ENCODE assay signal across 31 cellular contexts in genomic region chr10:70137927-70138883, GRCh38. TPM values are rescaled to one million over a fixed set of nuclear protein-coding genes. Genes with fewer than 3 reads are reported as not detected.
DNase-seq lines count a peak whose midpoint lies in the region; ATAC-seq and TF ChIP-seq lines count a peak whose summit lies in the region.
"Had no signal": no experiment of that assay in that cellular context is flagged by ENCODE, and none has a peak within 500 bp of the region (broad histone marks: within the 10 kb centered on the region; RNA-seq: fewer than 3 reads in every experiment).

No MANE protein-coding gene starts in this region.

- H3K4me1 Mint-ChIP-seq in MCF 10A (ENCODE audit: insufficient read depth, unreplicated experiment) = peaks cover 20% of the 10 kb centered on the region
- H3K4me1 Mint-ChIP-seq in effector memory CD8-positive, alpha-beta T cell (ENCODE audit: low read depth in 2 of 2) = peaks cover 20 to 30% of the 10 kb centered on the region in 2 donors
- H3K4me1 Mint-ChIP-seq in H9 = peaks cover 7 to 8% of the 10 kb centered on the region in 2 experiments
- peaks cover 8% of the 10 kb centered on the region for H3K4me1 Mint-ChIP-seq in activated T-cell treated with anti-CD3 and anti-CD28 coated beads, Interleukin-2, amount 50 U/mL, for 4 hours (ENCODE audit: low read depth)
- H3K4me1 Mint-ChIP-seq: activated CD4-positive, alpha-beta T cell treated with anti-CD3 and anti-CD28 coated beads, Interleukin-2, amount 10 ng/mL, durations not matched to agents 24 days and 14 days had no signal

- H3K27me3 Mint-ChIP-seq in MCF 10A (ENCODE audit: insufficient read depth, unreplicated experiment) = no peaks in the 10 kb centered on the region
- no peaks in the 10 kb centered on the region for H3K27me3 Mint-ChIP-seq in effector memory CD8-positive, alpha-beta T cell
- peaks cover 11% of the 10 kb centered on the region for H3K27me3 Mint-ChIP-seq in H9 (ENCODE audit: low read depth)
- H3K27me3 Mint-ChIP-seq in activated T-cell treated with anti-CD3 and anti-CD28 coated beads, Interleukin-2, amount 50 U/mL, for 4 hours (ENCODE audit: low read depth) = no peaks in the 10 kb centered on the region
- H3K27me3 Mint-ChIP-seq: activated CD8-positive, alpha-beta memory T cell treated with anti-CD3 and anti-CD28 coated beads, Interleukin-2, amount 10 ng/mL, durations not matched to agents 7 days and 5 days; natural killer cell treated with Interleukin-12 subunit alpha and Interleukin-12 subunit beta and Interleukin-15 and Interleukin-18, amount 100 ng/mL, for 72 hours had no signal

- BruUV-seq in MCF 10A (replicated peaks; lab: Mats Ljungman, UMichigan) (no TSS peak), mammary epithelial cell (replicated peaks; lab: Mats Ljungman, UMichigan) (no TSS peak)

- no peaks in the 10 kb centered on the region for H3K9me3 Mint-ChIP-seq in MCF 10A (ENCODE audit: unreplicated experiment)
- no peaks in the 10 kb centered on the region for H3K9me3 Mint-ChIP-seq in effector memory CD8-positive, alpha-beta T cell
- H3K9me3 Mint-ChIP-seq in H9 = no peaks in the 10 kb centered on the region
- H3K9me3 Mint-ChIP-seq in activated T-cell treated with anti-CD3 and anti-CD28 coated beads, Interleukin-2, amount 50 U/mL, for 4 hours = no peaks in the 10 kb centered on the region
- H3K9me3 Mint-ChIP-seq: activated CD4-positive, alpha-beta T cell treated with anti-CD3 and anti-CD28 coated beads, Interleukin-2, amount 10 ng/mL, durations not matched to agents 24 days and 14 days; activated naive CD4-positive, alpha-beta T cell treated with anti-CD3 and anti-CD28 coated beads, Interleukin-2, amount 10 ng/mL, durations not matched to agents 7 days and 5 days; activated T-helper 1 cell treated with anti-CD3 and anti-CD28 coated beads, Interleukin-12 subunit alpha, Interleukin-12 subunit beta, Interleukin-2, Interleukin-4 antibody, amounts not matched to agents 30 ng/mL and 10 ng/mL and 1 ng/mL, durations not matched to agents 14 hours and 24 hours and 36 hours; CD8-positive, alpha-beta T cell; mesothelial cell of epicardium; natural killer cell treated with Interleukin-12 subunit alpha and Interleukin-12 subunit beta and Interleukin-15 and Interleukin-18, amount 100 ng/mL, for 72 hours; T-helper 2 cell treated with Interferon-gamma antibody and Interleukin-4, amounts not matched to agents 5 μg/mL and 100 μg/mL, for 36 hours had no signal

- H3K14ac ChIP-seq in neuronal stem cell (ENCODE audit: low read length) = no peak overlapping the region
- H3K14ac ChIP-seq in H9 (ENCODE audit: insufficient read depth, low read length) = no peak overlapping the region; the same call in 1 of the 2 replicates

- H3K18ac ChIP-seq in neuronal stem cell (ENCODE audit: low read length) (no peak overlapping the region), H9 (ENCODE audit: insufficient read length, low read depth, low read length) (no peak overlapping the region)

- WGBS in mammary epithelial cell (ENCODE audit: low coverage, missing lambda C conversion rate) = 70% methylated on average over 12 of the region's 14 CpGs
- no CpG with 5 or more reads among the region's 14 CpGs for WGBS in neuronal stem cell (ENCODE audit: extremely low coverage in 2 of 2, insufficient read length in 2 of 2, insufficient replicate concordance in 1 of 2), 2 donors
- no CpG with 5 or more reads among the region's 14 CpGs for WGBS in H9 (ENCODE audit: extremely low coverage, insufficient read length, low lambda C conversion rate)

- H3K79me2 ChIP-seq in mammary epithelial cell (ENCODE audit: insufficient read depth, low read length) (peaks cover 7% of the 10 kb centered on the region), H9 (ENCODE audit: insufficient read depth, low read length) (no peaks in the 10 kb centered on the region)

- no peaks in the 10 kb centered on the region for H3K79me1 ChIP-seq in neuronal stem cell (ENCODE audit: low read depth, low read length)
- H3K79me1 ChIP-seq in H9 (ENCODE audit: insufficient read depth, low read depth, low read length, poor library complexity, severe bottlenecking) = no peaks in the 10 kb centered on the region

- H2AFZ ChIP-seq in mammary epithelial cell (ENCODE audit: low read depth, low read length) (no peak overlapping the region), neuronal stem cell (ENCODE audit: low read length) (no peak overlapping the region), H9 (ENCODE audit: low read length) (no peak overlapping the region)
- H2AFZ ChIP-seq: parathyroid adenoma had no signal

- H2BK12ac ChIP-seq in neuronal stem cell (ENCODE audit: low read length) (no peak overlapping the region), H9 (ENCODE audit: insufficient read length, low read depth, low read length) (no peak overlapping the region)

- H3K56ac ChIP-seq in H9 (ENCODE audit: insufficient read length, low read depth, low read length) = no peak overlapping the region

- H3K27ac Mint-ChIP-seq in MCF 10A (ENCODE audit: low read depth, unreplicated experiment) (peak overlapping the region; percentile 46), H9 (no peak overlapping the region)
- H3K27ac Mint-ChIP-seq in effector memory CD8-positive, alpha-beta T cell = peak overlapping the region; percentile 30 to 86
- H3K27ac Mint-ChIP-seq: activated CD4-positive, alpha-beta T cell treated with anti-CD3 and anti-CD28 coated beads, Interleukin-2, amount 10 ng/mL, durations not matched to agents 24 days and 14 days; activated CD8-positive, alpha-beta memory T cell treated with anti-CD3 and anti-CD28 coated beads, Interleukin-2, amount 10 ng/mL, durations not matched to agents 7 days and 5 days; activated naive CD4-positive, alpha-beta T cell treated with anti-CD3 and anti-CD28 coated beads, Interleukin-2, amount 10 ng/mL, durations not matched to agents 7 days and 5 days; activated T-helper 1 cell treated with anti-CD3 and anti-CD28 coated beads, Interleukin-12 subunit alpha, Interleukin-12 subunit beta, Interleukin-2, Interleukin-4 antibody, amounts not matched to agents 30 ng/mL and 10 ng/mL and 1 ng/mL, durations not matched to agents 14 hours and 24 hours and 36 hours; CD8-positive, alpha-beta T cell; mesothelial cell of epicardium; natural killer cell treated with Interleukin-12 subunit alpha and Interleukin-12 subunit beta and Interleukin-15 and Interleukin-18, amount 100 ng/mL, for 72 hours; T-helper 2 cell treated with Interferon-gamma antibody and Interleukin-4, amounts not matched to agents 5 μg/mL and 100 μg/mL, for 36 hours had no signal

- no peak overlapping the region for H3K4me3 Mint-ChIP-seq in MCF 10A (ENCODE audit: unreplicated experiment)
- no peak overlapping the region for H3K4me3 Mint-ChIP-seq in effector memory CD8-positive, alpha-beta T cell
- H3K4me3 Mint-ChIP-seq in H9 = no peak overlapping the region
- H3K4me3 Mint-ChIP-seq in activated T-cell treated with anti-CD3 and anti-CD28 coated beads, Interleukin-2, amount 50 U/mL, for 4 hours = no peak overlapping the region
- H3K4me3 Mint-ChIP-seq: activated CD4-positive, alpha-beta T cell treated with anti-CD3 and anti-CD28 coated beads, Interleukin-2, amount 10 ng/mL, durations not matched to agents 24 days and 14 days; activated CD8-positive, alpha-beta memory T cell treated with anti-CD3 and anti-CD28 coated beads, Interleukin-2, amount 10 ng/mL, durations not matched to agents 7 days and 5 days; activated naive CD4-positive, alpha-beta T cell treated with anti-CD3 and anti-CD28 coated beads, Interleukin-2, amount 10 ng/mL, durations not matched to agents 7 days and 5 days; activated T-helper 1 cell treated with anti-CD3 and anti-CD28 coated beads, Interleukin-12 subunit alpha, Interleukin-12 subunit beta, Interleukin-2, Interleukin-4 antibody, amounts not matched to agents 30 ng/mL and 10 ng/mL and 1 ng/mL, durations not matched to agents 14 hours and 24 hours and 36 hours; CD8-positive, alpha-beta T cell; mesothelial cell of epicardium; natural killer cell treated with Interleukin-12 subunit alpha and Interleukin-12 subunit beta and Interleukin-15 and Interleukin-18, amount 100 ng/mL, for 72 hours; T-helper 2 cell treated with Interferon-gamma antibody and Interleukin-4, amounts not matched to agents 5 μg/mL and 100 μg/mL, for 36 hours had no signal

- H3K27ac ChIP-seq in mammary epithelial cell (ENCODE audit: insufficient read depth, low read depth, low read length) (no peak overlapping the region), neuronal stem cell (replicated peaks; ENCODE audit: low read length) (no peak overlapping the region), H9 (ENCODE audit: insufficient read length, low read depth, low read length) (no peak overlapping the region)
- H3K27ac ChIP-seq: cardiac muscle cell, left lung, parathyroid adenoma, VCaP had no signal

- H3K4me2 ChIP-seq in mammary epithelial cell (ENCODE audit: insufficient read depth, low read depth, low read length) (no peak overlapping the region), neuronal stem cell (ENCODE audit: insufficient read depth, low read length, poor library complexity, severe bottlenecking) (no peak overlapping the region), H9 (ENCODE audit: insufficient read depth, insufficient read length, low read length) (no peak overlapping the region)

- H3K36me3 ChIP-seq in mammary epithelial cell (ENCODE audit: insufficient read depth, low read length) (no peaks in the 10 kb centered on the region), neuronal stem cell (replicated peaks in 1 of 2; ENCODE audit: control insufficient read depth in 2 of 2, insufficient read depth in 2 of 2, low read length in 2 of 2) (peaks cover 0 to 2% of the 10 kb centered on the region in 2 donors)
- H3K36me3 ChIP-seq: cardiac muscle cell, HAP-1 had no signal

- H3K4me1 ChIP-seq in mammary epithelial cell (ENCODE audit: insufficient read depth, low read length) (peaks cover 9% of the 10 kb centered on the region), neuronal stem cell (ENCODE audit: control insufficient read depth in 2 of 2, insufficient read depth in 1 of 2, low read depth in 1 of 2, low read length in 2 of 2) (peaks cover 0 to under 1% of the 10 kb centered on the region in 2 donors), H9 (ENCODE audit: insufficient read depth, low read length) (no peaks in the 10 kb centered on the region)
- H3K4me1 ChIP-seq: parathyroid adenoma had no signal

- H3K36me3 Mint-ChIP-seq in MCF 10A (ENCODE audit: insufficient read depth, unreplicated experiment) (peaks cover 23% of the 10 kb centered on the region), H9 (ENCODE audit: insufficient read depth in 1 of 3, low read depth in 3 of 3) (peaks cover 0 to 2% (median 0%) of the 10 kb centered on the region in 3 experiments; a peak in 2 of 7 replicates)
- H3K36me3 Mint-ChIP-seq in effector memory CD8-positive, alpha-beta T cell (ENCODE audit: insufficient read depth) = peaks cover 10% of the 10 kb centered on the region
- H3K36me3 Mint-ChIP-seq in activated T-cell treated with anti-CD3 and anti-CD28 coated beads, Interleukin-2, amount 50 U/mL, for 4 hours (ENCODE audit: insufficient read depth) = peaks cover 10% of the 10 kb centered on the region
- H3K36me3 Mint-ChIP-seq: activated CD8-positive, alpha-beta memory T cell treated with anti-CD3 and anti-CD28 coated beads, Interleukin-2, amount 10 ng/mL, durations not matched to agents 7 days and 5 days; natural killer cell treated with Interleukin-12 subunit alpha and Interleukin-12 subunit beta and Interleukin-15 and Interleukin-18, amount 100 ng/mL, for 72 hours had no signal

- CTCF ChIA-PET in MCF 10A (lab: Yijun Ruan, JAX) = interaction anchor here (0.5 to 1.7 kb wide), 5 partner anchors 8 to 133 kb away, joined by 3 to 7 read pairs (median 4); partner anchors contain the start of gene TYSND1
- CTCF ChIA-PET in mammary epithelial cell (lab: Charles Lee; ENCODE audit: low non-redundant PET) = interaction anchor here (1.0 kb wide), 1 partner anchor 29 kb away, joined by 6 read pairs; no protein-coding TSS in a partner anchor

- no peak overlapping the region for H4K8ac ChIP-seq in neuronal stem cell (ENCODE audit: low read depth, low read length)
- no peak overlapping the region for H4K8ac ChIP-seq in H9 (replicated peaks; ENCODE audit: insufficient read length, low read depth, low read length)

- H2BK15ac ChIP-seq in neuronal stem cell (ENCODE audit: low read length) (no peak overlapping the region), H9 (ENCODE audit: low read depth, low read length) (no peak overlapping the region)

- H3K23ac ChIP-seq in neuronal stem cell (ENCODE audit: low read depth, low read length, poor library complexity) (no peak overlapping the region), H9 (ENCODE audit: insufficient read length, low read depth, low read length) (no peak overlapping the region)

- no peak overlapping the region for H2BK5ac ChIP-seq in neuronal stem cell (ENCODE audit: low read length)
- H2BK5ac ChIP-seq in H9 (ENCODE audit: insufficient read length, low read length) = no peak overlapping the region

- H2BK120ac ChIP-seq in neuronal stem cell (ENCODE audit: low read depth, low read length) (no peak overlapping the region), H9 (ENCODE audit: low read depth, low read length, poor library complexity, severe bottlenecking) (no peak overlapping the region)

- no peak overlapping the region for H2BK20ac ChIP-seq in H9 (ENCODE audit: low read depth, low read length, poor library complexity, severe bottlenecking)

- intact Hi-C loops in MCF 10A (cut with micrococcal nuclease) (no loop called here), mammary epithelial cell (cut with micrococcal nuclease) (no loop called here)

- no peak overlapping the region for H2AK5ac ChIP-seq in neuronal stem cell (ENCODE audit: low read depth, low read length)
- H2AK5ac ChIP-seq in H9 (ENCODE audit: insufficient read length, low read length) = no peak overlapping the region

- H3K27me3 ChIP-seq in mammary epithelial cell (ENCODE audit: insufficient read depth, low read length) = no peaks in the 10 kb centered on the region
- H3K27me3 ChIP-seq in neuronal stem cell (ENCODE audit: control insufficient read depth in 3 of 3, insufficient read depth in 3 of 3, low read depth in 1 of 3, low read length in 3 of 3) = peaks cover 2 to 17% (median 8%) of the 10 kb centered on the region in 3 experiments
- no peaks in the 10 kb centered on the region for H3K27me3 ChIP-seq in H9 (ENCODE audit: insufficient read depth, low read length)
- H3K27me3 ChIP-seq: left lung had no signal

- no peak overlapping the region for H4K91ac ChIP-seq in neuronal stem cell (ENCODE audit: low read depth, low read length, poor library complexity)
- no peak overlapping the region for H4K91ac ChIP-seq in H9 (ENCODE audit: insufficient read length, low read depth, low read length)

- no peak for ATAC-seq in effector memory CD8-positive, alpha-beta T cell (replicated peaks)
- no peak for ATAC-seq in activated T-cell treated with anti-CD3 and anti-CD28 coated beads, Interleukin-2, amount 50 U/mL, for 4 hours
- ATAC-seq: activated CD8-positive, alpha-beta memory T cell treated with anti-CD3 and anti-CD28 coated beads, Interleukin-2, amount 10 ng/mL, durations not matched to agents 7 days and 5 days; CD8-positive, alpha-beta T cell; left lung; natural killer cell treated with Interleukin-12 subunit alpha and Interleukin-12 subunit beta and Interleukin-15 and Interleukin-18, amount 100 ng/mL, for 72 hours; right cardiac atrium; Right ventricle myocardium inferior had no signal

- H3T11ph ChIP-seq in H9 (ENCODE audit: low read length) = no peak overlapping the region

- no peak overlapping the region for H3K9ac ChIP-seq in mammary epithelial cell (ENCODE audit: insufficient read depth, low read length)
- peak overlapping the region; percentile 60 for H3K9ac ChIP-seq in neuronal stem cell (ENCODE audit: low read depth, low read length, poor library complexity)
- H3K9ac ChIP-seq in H9 (ENCODE audit: extremely low read depth, insufficient read length, low read length) = no peak overlapping the region
- H3K9ac ChIP-seq: parathyroid adenoma had no signal

- H3K9me3 ChIP-seq in mammary epithelial cell (replicated peaks; ENCODE audit: insufficient read depth, low read length) (no peaks in the 10 kb centered on the region), neuronal stem cell (replicated peaks in 1 of 2; ENCODE audit: control insufficient read depth in 2 of 2, insufficient read depth in 1 of 2, low read depth in 1 of 2, low read length in 2 of 2) (no peaks in the 10 kb centered on the region), H9 (ENCODE audit: control insufficient read depth, low read depth, low read length) (no peaks in the 10 kb centered on the region)
- H3K9me3 ChIP-seq: HAP-1, left lung had no signal

- DNase-seq in MCF 10A (ENCODE audit: unreplicated experiment) = peak; percentile 10
- DNase-seq in mammary epithelial cell = no peak
- no peak for DNase-seq in effector memory CD8-positive, alpha-beta T cell
- no peak for DNase-seq in neuronal stem cell (ENCODE audit: low spot score)
- no peak for DNase-seq in H9
- DNase-seq in activated T-cell treated with anti-CD3 and anti-CD28 coated beads, Interleukin-2, amount 50 U/mL, for 4 hours = no peak
- DNase-seq in NCI-H1105 (lab: John Stamatoyannopoulos, UW) = no peak
- no peak for DNase-seq in NCI-H2196 treated with DMSO at 0.1 percent for 48 hours (lab: John Stamatoyannopoulos, UW; ENCODE audit: unreplicated experiment)
- DNase-seq: activated CD4-positive, alpha-beta T cell treated with anti-CD3 and anti-CD28 coated beads, Interleukin-2, amount 10 ng/mL, durations not matched to agents 24 days and 14 days; activated CD8-positive, alpha-beta memory T cell treated with anti-CD3 and anti-CD28 coated beads, Interleukin-2, amount 10 ng/mL, durations not matched to agents 7 days and 5 days; activated naive CD4-positive, alpha-beta T cell treated with anti-CD3 and anti-CD28 coated beads, Interleukin-2, amount 10 ng/mL, durations not matched to agents 7 days and 5 days; AML-193; anterior cingulate cortex; CD8-positive, alpha-beta T cell; dermis blood vessel endothelial cell; DMS 273 treated with DMSO at 0.1 percent for 48 hours; left lung; NCI-H1436 treated with DMSO at 0.1 percent for 48 hours; NCI-H526 treated with DMSO at 0.1 percent for 48 hours; right cardiac atrium; trophoblast cell had no signal

- in situ Hi-C loops in mammary epithelial cell (cut with MboI; ENCODE audit: low sequenced_read_pairs in 2 of 2) = no loop called here

- H3K23me2 ChIP-seq in H9 (ENCODE audit: insufficient read length, low read depth, low read length, poor library complexity, severe bottlenecking) = no peaks in the 10 kb centered on the region

- dilution Hi-C loops in mammary epithelial cell (cut with HindIII; ENCODE audit: low sequenced_read_pairs) = no loop called here

- H3K4me3 ChIP-seq in mammary epithelial cell (replicated peaks in 1 of 3; ENCODE audit: insufficient read depth in 1 of 3, low read depth in 2 of 3, low read length in 3 of 3) = no peak overlapping the region
- H3K4me3 ChIP-seq in neuronal stem cell (ENCODE audit: low read length in 2 of 2) = peak overlapping the region in 1 of 2 donors; percentile 48
- H3K4me3 ChIP-seq: cardiac muscle cell, HAP-1, K562, left lung had no signal

- H4K20me1 ChIP-seq in mammary epithelial cell (ENCODE audit: insufficient read depth, low read length) (no peaks in the 10 kb centered on the region), H9 (ENCODE audit: control insufficient read depth, insufficient read depth, insufficient read length) (no peaks in the 10 kb centered on the region)

- POLR2A ChIA-PET in MCF 10A (lab: Yijun Ruan, JAX) = interaction anchor here (0.6 to 1.9 kb wide), 9 partner anchors 8 to 95 kb away, joined by 3 to 10 read pairs (median 4); partner anchors contain the start of genes PPA1 and TYSND1

- no peak overlapping the region for H3K4ac ChIP-seq in neuronal stem cell (ENCODE audit: low read length)
- H3K4ac ChIP-seq in H9 (ENCODE audit: low read depth, low read length) = no peak overlapping the region

- no peak overlapping the region for H4K5ac ChIP-seq in H9 (ENCODE audit: insufficient read length, low read depth, low read length)

- TF ChIP-seq CTCF in MCF 10A (IDR thresholded peaks at IDR 0.05; ENCODE audit: unreplicated experiment) = no peak
- no peak for TF ChIP-seq CTCF in mammary epithelial cell (conservative IDR thresholded peaks at IDR 0.05 in 1 of 2, IDR thresholded peaks at IDR 0.05 in 1 of 2; ENCODE audit: extremely low read depth in 1 of 2, insufficient read depth in 1 of 2, low read depth in 1 of 2, low read length in 2 of 2)
- TF ChIP-seq CTCF in H9 (conservative IDR thresholded peaks at IDR 0.05) = no peak

RNA-seq across cellular contexts. Expression of gene AIFM2, which starts 5.6 kb away (rescaled TPM):
- total RNA-seq in MCF 10A (2022) (19.2 and 21.9 TPM in 2 replicates), mammary epithelial cell (1 to 10 TPM; 4.3 to 7.8 TPM), H9 (2021) (4.8 and 5.3 TPM in 2 replicates)
- 4.9 TPM for polyA plus RNA-seq in mammary epithelial cell
- polyA minus RNA-seq in mammary epithelial cell = 1.9 TPM
- 0.95 TPM for polyA plus RNA-seq in neuronal stem cell (2013, experiment 1 of 2)
- 1.1 TPM for polyA plus RNA-seq in neuronal stem cell (2013, experiment 2 of 2)
- 10 to 100 TPM; 10.5 to 16.9 (median 11.1) TPM for total RNA-seq in activated T-cell treated with anti-CD3 and anti-CD28 coated beads, Interleukin-2, amount 50 U/mL, for 4 hours

RNA-seq across cellular contexts. Expression of gene TYSND1, which starts 8.3 kb away (rescaled TPM):
- total RNA-seq in MCF 10A (2022) (14.6 and 16.5 TPM in 2 replicates), mammary epithelial cell (10 to 100 TPM; 21.7 to 30.3 TPM), H9 (2021) (12.8 and 13.4 TPM in 2 replicates)
- polyA plus RNA-seq in mammary epithelial cell = 13.7 TPM
- 14.2 TPM for polyA minus RNA-seq in mammary epithelial cell
- 9.2 TPM for polyA plus RNA-seq in neuronal stem cell (2013, experiment 1 of 2)
- 8.7 TPM for polyA plus RNA-seq in neuronal stem cell (2013, experiment 2 of 2)
- total RNA-seq in activated T-cell treated with anti-CD3 and anti-CD28 coated beads, Interleukin-2, amount 50 U/mL, for 4 hours = 10 to 100 TPM; 11.6 to 11.9 (median 11.8) TPM

RNA-seq across cellular contexts. Expression of gene SAR1A, which starts 32.1 kb away (rescaled TPM):
- total RNA-seq in MCF 10A (2022) (132 and 152 TPM in 2 replicates), mammary epithelial cell (100 to 1,000 TPM; 116 to 133 TPM), H9 (2021) (144 and 153 TPM in 2 replicates)
- polyA plus RNA-seq in mammary epithelial cell = 31.7 TPM
- 414 TPM for polyA minus RNA-seq in mammary epithelial cell
- polyA plus RNA-seq in neuronal stem cell (2013, experiment 1 of 2) = 62.1 TPM
- polyA plus RNA-seq in neuronal stem cell (2013, experiment 2 of 2) = 66.0 TPM
- total RNA-seq in activated T-cell treated with anti-CD3 and anti-CD28 coated beads, Interleukin-2, amount 50 U/mL, for 4 hours = 100 to 1,000 TPM; 140 to 147 (median 142) TPM

Comparison
In these comparisons a context has a peak if more than half of its experiments do, and no peak if none do; other contexts are left out.
1. H3K27ac Mint-ChIP-seq: peak in MCF 10A (single experiment) and effector memory CD8-positive, alpha-beta T cell (2 of 2); none in H9 (0 of 3).